ENCODE assay signal across 17 cellular contexts in the genomic region with DNA sequence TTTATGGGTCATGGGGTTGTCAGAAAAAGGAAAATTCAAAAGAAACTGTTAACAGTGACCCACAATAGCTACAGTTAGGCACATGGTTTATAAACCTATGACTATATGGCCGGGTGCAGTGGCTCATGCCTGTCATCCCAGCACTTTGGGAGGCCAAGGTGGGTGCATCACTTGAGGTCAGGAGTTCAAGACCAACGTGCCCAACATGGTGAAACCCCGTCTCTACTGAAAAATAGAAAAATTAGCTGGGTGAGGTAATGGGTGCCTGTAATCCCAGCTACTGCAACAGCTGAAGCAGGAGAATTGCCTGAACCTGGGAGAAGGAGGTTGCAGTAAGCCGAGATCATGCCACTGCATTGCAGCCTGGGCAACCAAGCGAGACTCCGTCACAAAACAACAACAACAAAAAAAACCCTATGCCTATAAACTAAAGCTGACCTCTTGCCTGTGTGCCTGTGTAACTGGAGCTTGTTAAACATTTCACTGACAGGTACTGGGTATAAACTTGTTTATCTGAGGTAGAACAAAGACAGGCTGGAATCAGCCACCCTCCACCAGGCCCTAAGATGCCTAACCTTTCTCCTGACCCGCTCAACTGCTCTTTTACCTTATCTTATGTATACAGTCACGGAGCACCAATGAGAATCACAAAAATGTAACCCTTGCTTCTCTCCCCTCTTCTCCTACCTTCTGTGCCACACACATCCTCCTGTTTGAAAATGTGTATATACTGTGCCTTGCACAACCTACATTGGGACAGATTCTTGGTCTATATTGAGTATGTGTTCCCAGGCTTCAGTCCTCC.
DNase-seq lines count a peak whose midpoint lies in the region; ATAC-seq, FAIRE-seq and TF ChIP-seq lines count a peak whose summit lies in the region.
"Had no signal": no experiment of that assay in that cellular context is flagged by ENCODE, and none has a peak within 500 bp of the region (broad histone marks: within the 10 kb centered on the region; RNA-seq: fewer than 3 reads in every experiment).

No MANE protein-coding gene starts in this region.

- H3K27me3 Mint-ChIP-seq in GM23338 (ENCODE audit: insufficient read depth, low read depth, poor library complexity), result no peaks in the 10 kb centered on the region
- no peaks in the 10 kb centered on the region for H3K27me3 Mint-ChIP-seq in stimulated activated memory B cell treated with anti-CD40 and anti-IgM and Interleukin-4, amounts not matched to agents 10 μg/mL and 1 μg/mL and 100 μg/mL, for 72 hours

- ATAC-seq in GM23338, result no peak
- peak; percentile 44; the same call in 2 of the 3 replicates for ATAC-seq in GM12878
- ATAC-seq in HepG2, result peak; percentile 79
- no peak for ATAC-seq in stimulated activated memory B cell treated with anti-CD40 and anti-IgM and Interleukin-4, amounts not matched to agents 10 μg/mL and 1 μg/mL and 100 μg/mL, for 72 hours

- no peak overlapping the region for H3K27ac Mint-ChIP-seq in GM23338
- peak overlapping the region; percentile 1 for H3K27ac Mint-ChIP-seq in stimulated activated memory B cell treated with anti-CD40 and anti-IgM and Interleukin-4, amounts not matched to agents 10 μg/mL and 1 μg/mL and 100 μg/mL, for 72 hours

- H3K27ac ChIP-seq in GM23338 (ENCODE audit: low read depth) (no peak overlapping the region), GM12878 (ENCODE audit: control insufficient read depth, insufficient read depth) (no peak overlapping the region), HepG2 (ENCODE audit: extremely low read length, insufficient read depth, low read length) (peak overlapping the region; percentile 73)
- H3K27ac ChIP-seq: GM23248, HL-60, Peyer's patch had no signal

- H3K4me3 ChIP-seq in GM23338 (no peak overlapping the region), GM12878 (no peak overlapping the region), HepG2 (replicated peaks in 1 of 3; ENCODE audit: insufficient read depth in 1 of 3, low read depth in 2 of 3, low read length in 3 of 3) (peak overlapping the region; percentile 1 to 37 (median 25); a peak in 4 of 6 replicates)
- H3K4me3 ChIP-seq: GM23248, Peyer's patch had no signal

- H3K4me1 Mint-ChIP-seq in GM23338, result no peaks in the 10 kb centered on the region
- peaks cover 6% of the 10 kb centered on the region for H3K4me1 Mint-ChIP-seq in stimulated activated memory B cell treated with anti-CD40 and anti-IgM and Interleukin-4, amounts not matched to agents 10 μg/mL and 1 μg/mL and 100 μg/mL, for 72 hours

- 90% methylated on average over 8 of the region's 8 CpGs for WGBS in GM12878 (ENCODE audit: insufficient coverage, insufficient replicate concordance, low lambda C conversion rate, missing lambda C conversion rate)
- 15% methylated on average over 8 of the region's 8 CpGs for WGBS in HepG2 (ENCODE audit: low lambda C conversion rate)

- H3K4me3 Mint-ChIP-seq in GM23338, result no peak overlapping the region
- no peak overlapping the region for H3K4me3 Mint-ChIP-seq in stimulated activated memory B cell treated with anti-CD40 and anti-IgM and Interleukin-4, amounts not matched to agents 10 μg/mL and 1 μg/mL and 100 μg/mL, for 72 hours

- H3K36me3 Mint-ChIP-seq in GM23338 (ENCODE audit: low read depth), result no peaks in the 10 kb centered on the region; the same call in 2 of the 3 replicates
- H3K36me3 Mint-ChIP-seq in stimulated activated memory B cell treated with anti-CD40 and anti-IgM and Interleukin-4, amounts not matched to agents 10 μg/mL and 1 μg/mL and 100 μg/mL, for 72 hours, result peaks cover 6% of the 10 kb centered on the region

- DNase-seq in GM23338 (ENCODE audit: low spot score), result no peak
- no peak for DNase-seq in GM12878 (ENCODE audit: low read depth, low spot score)
- DNase-seq in HepG2 (ENCODE audit: low spot score), result peak; percentile 95
- DNase-seq in RCC 7860 (ENCODE audit: low spot score), result no peak
- DNase-seq in A172 (ENCODE audit: low spot score), result no peak
- DNase-seq in NCI-H526 (lab: John Stamatoyannopoulos, UW), result no peak
- DNase-seq: GM23248, MM.1S, NCI-H1105 treated with DMSO at 0.1 percent for 48 hours, NCI-H1930, NCI-H2171, NCI-H446 treated with DMSO at 0.1 percent for 48 hours, NCI-H774, Peyer's patch, SIG-M5 had no signal

- CTCF ChIA-PET in GM12878 (lab: Yijun Ruan, JAX) (interaction anchor here (0.6 to 2.3 kb wide), 8 partner anchors 8 to 187 kb away, joined by 3 to 15 read pairs (median 4); no protein-coding TSS in a partner anchor), HepG2 (lab: Yijun Ruan, JAX; ENCODE audit: low intra/inter-chr PET ratio, low total read pairs) (no interaction called here)

- BruUV-seq in GM12878 (replicated peaks; lab: Mats Ljungman, UMichigan), result no TSS peak
- no TSS peak for BruUV-seq in HepG2 (replicated peaks; lab: Mats Ljungman, UMichigan)

- H3K9me3 Mint-ChIP-seq in GM23338, result peaks cover 5% of the 10 kb centered on the region; the same call in 2 of the 3 replicates
- H3K9me3 Mint-ChIP-seq in stimulated activated memory B cell treated with anti-CD40 and anti-IgM and Interleukin-4, amounts not matched to agents 10 μg/mL and 1 μg/mL and 100 μg/mL, for 72 hours, result peaks cover 10% of the 10 kb centered on the region

- no peak for TF ChIP-seq POLR2A in GM12878 (IDR thresholded peaks at IDR 0.05; ENCODE audit: low read depth, low read length)
- TF ChIP-seq POLR2A in HepG2 (IDR thresholded peaks at IDR 0.05; ENCODE audit: insufficient read depth in 1 of 2, low read depth in 2 of 2, low read length in 2 of 2), result no peak

- SMC1A ChIA-PET in GM12878 (lab: Charles Lee; ENCODE audit: uncharacterized antibody, unreplicated experiment), result interaction anchor here (0.7 to 2.5 kb wide), 5 partner anchors 9 to 183 kb away, joined by 3 to 11 read pairs (median 4); no protein-coding TSS in a partner anchor

- no peaks in the 10 kb centered on the region; the same call in 1 of the 2 replicates for H3K9me2 ChIP-seq in GM23338 (ENCODE audit: insufficient read depth)

- RAD21 ChIA-PET in GM12878 (lab: Charles Lee; ENCODE audit: unreplicated experiment), result interaction anchor here (0.7 to 2.4 kb wide), 4 partner anchors 9 to 187 kb away, joined by 3 to 12 read pairs (median 8); no protein-coding TSS in a partner anchor

- no peaks in the 10 kb centered on the region for H3K27me3 ChIP-seq in GM23338 (ENCODE audit: insufficient read depth)
- no peaks in the 10 kb centered on the region for H3K27me3 ChIP-seq in GM12878 (replicated peaks in 1 of 2; ENCODE audit: control insufficient read depth in 2 of 2, insufficient read depth in 2 of 2, low read length in 1 of 2)
- H3K27me3 ChIP-seq in HepG2 (ENCODE audit: control insufficient read depth in 1 of 2, insufficient read depth in 2 of 2, low read length in 2 of 2), result no peaks in the 10 kb centered on the region
- H3K27me3 ChIP-seq: Peyer's patch had no signal

- in situ Hi-C loops in GM12878 (cut with MboI), result loop anchor here (25.0 kb wide), 1 partner anchor 564 kb away; a partner anchor contains a TSS
- in situ Hi-C loops in HepG2 (cut with HindIII; ENCODE audit: extremely low pct_ligation_motif_present, low pct_unique_long_range_greater_than_20kb), result no loop called here

- no peak for TF ChIP-seq CTCF in GM23338 (conservative IDR thresholded peaks at IDR 0.05; ENCODE audit: low read depth in 2 of 2)
- no peak for TF ChIP-seq CTCF in GM12878 (IDR thresholded peaks at IDR 0.05 in 2 of 3, conservative IDR thresholded peaks at IDR 0.05 in 1 of 3; ENCODE audit: control insufficient read depth in 2 of 3, extremely low read depth in 1 of 3, insufficient read depth in 1 of 3, low read depth in 3 of 3, low read length in 3 of 3)
- TF ChIP-seq CTCF in HepG2 (CRISPR knock-in tag; IDR thresholded peaks at IDR 0.05), result no peak

- no peaks in the 10 kb centered on the region for H3F3A ChIP-seq in GM23338 (replicated peaks; ENCODE audit: low read depth)

- H4K20me1 ChIP-seq in GM23338 (replicated peaks; ENCODE audit: insufficient read depth) (no peaks in the 10 kb centered on the region), GM12878 (ENCODE audit: control insufficient read depth, insufficient read depth) (no peaks in the 10 kb centered on the region), HepG2 (ENCODE audit: insufficient read depth, low read length) (no peaks in the 10 kb centered on the region)

- H3K9me3 ChIP-seq in GM12878 (replicated peaks; ENCODE audit: control insufficient read depth, insufficient read depth, low read length) (no peaks in the 10 kb centered on the region; the same call in 2 of the 3 replicates), HepG2 (ENCODE audit: low read length) (no peaks in the 10 kb centered on the region)
- H3K9me3 ChIP-seq: Peyer's patch had no signal

- no peak overlapping the region for H3K4me2 ChIP-seq in GM23338
- H3K4me2 ChIP-seq in GM12878 (ENCODE audit: control insufficient read depth, insufficient read depth), result no peak overlapping the region
- peak overlapping the region; percentile 69 for H3K4me2 ChIP-seq in HepG2 (ENCODE audit: low read depth, low read length)

- H3K36me3 ChIP-seq in GM23338 (ENCODE audit: insufficient read depth) (no peaks in the 10 kb centered on the region), GM12878 (ENCODE audit: control insufficient read depth in 2 of 2, insufficient read depth in 2 of 2, low read length in 1 of 2) (no peaks in the 10 kb centered on the region), HepG2 (replicated peaks in 1 of 2; ENCODE audit: control insufficient read depth in 1 of 2, insufficient read depth in 2 of 2, low read length in 2 of 2) (no peaks in the 10 kb centered on the region)
- H3K36me3 ChIP-seq: Peyer's patch had no signal

- H3K4me1 ChIP-seq in GM23338 (ENCODE audit: insufficient read depth) (no peaks in the 10 kb centered on the region), GM12878 (ENCODE audit: control insufficient read depth, insufficient read depth, low read length) (no peaks in the 10 kb centered on the region), HepG2 (ENCODE audit: insufficient read depth, low read length) (peaks cover 63% of the 10 kb centered on the region)
- H3K4me1 ChIP-seq: Peyer's patch had no signal

- TF ChIP-seq EP300 in GM12878 (IDR thresholded peaks at IDR 0.05; ENCODE audit: borderline replicate concordance in 1 of 2, control insufficient read depth in 1 of 2, low read depth in 2 of 2, low read length in 2 of 2) (no peak), HepG2 (IDR thresholded peaks at IDR 0.05; ENCODE audit: low read depth in 2 of 2, low read length in 2 of 2) (peak in 1 of 2 experiments; percentile 89; a peak in 2 of 4 replicates), HepG2 (CRISPR knock-in tag; IDR thresholded peaks at IDR 0.05; ENCODE audit: borderline replicate concordance) (no peak)

- intact Hi-C loops in GM12878 (cut with micrococcal nuclease; ENCODE audit: unreplicated experiment) (no loop called here), HepG2 (cut with micrococcal nuclease; ENCODE audit: unreplicated experiment) (loop anchor here (2.0 kb wide), 2 partner anchors 34 to 64 kb away; a partner anchor contains a TSS)

- H3K9ac ChIP-seq in GM12878 (ENCODE audit: control insufficient read depth, insufficient read depth, low read length) (no peak overlapping the region), HepG2 (ENCODE audit: insufficient read depth, low read depth, low read length) (peak overlapping the region; percentile 51)
- H3K9ac ChIP-seq: GM23248 had no signal

- H2AFZ ChIP-seq in GM23338, result peak overlapping the region; percentile 52; the same call in 1 of the 2 replicates
- H2AFZ ChIP-seq in GM12878 (ENCODE audit: control insufficient read depth, low read depth, low read length), result no peak overlapping the region
- H2AFZ ChIP-seq in HepG2 (ENCODE audit: low read length), result peak overlapping the region; percentile 47
- H2AFZ ChIP-seq: GM23248 had no signal

- FAIRE-seq in GM12878 (lab: Jason Lieb, UNC) (no peak), HepG2 (lab: Jason Lieb, UNC) (peak; percentile 72), RCC 7860 (lab: Jason Lieb, UNC) (no peak)

- POLR2A ChIA-PET in GM12878 (lab: Charles Lee), result interaction anchor here (0.5 to 1.0 kb wide), 4 partner anchors 9 to 548 kb away, joined by 3 to 4 read pairs (median 4); no protein-coding TSS in a partner anchor
- POLR2A ChIA-PET in HepG2 (lab: Yijun Ruan, JAX), result interaction anchor here (0.6 to 1.9 kb wide), 2 partner anchors 57 to 63 kb away, joined by 3 to 6 read pairs; a partner anchor contains a TSS

- H3K79me2 ChIP-seq in GM23338 (replicated peaks; ENCODE audit: insufficient read depth), result no peaks in the 10 kb centered on the region
- no peaks in the 10 kb centered on the region for H3K79me2 ChIP-seq in GM12878 (ENCODE audit: control insufficient read depth, insufficient read depth, low read length)
- no peaks in the 10 kb centered on the region for H3K79me2 ChIP-seq in HepG2 (ENCODE audit: insufficient read depth, low read length)

- TF ChIP-seq RAD21 in GM12878 (IDR thresholded peaks at IDR 0.05; ENCODE audit: insufficient read depth, low read depth, low read length) (no peak), HepG2 (CRISPR knock-in tag; IDR thresholded peaks at IDR 0.05) (no peak)

Comparison
In these comparisons a context has a peak if more than half of its experiments do, and no peak if none do; other contexts are left out.
1. ATAC-seq: peak in GM12878 (single experiment) and HepG2 (single experiment); none in GM23338 (single experiment) and stimulated activated memory B cell treated with anti-CD40 and anti-IgM and Interleukin-4, amounts not matched to agents 10 μg/mL and 1 μg/mL and 100 μg/mL, for 72 hours (single experiment).
2. H3K4me3 ChIP-seq: peak in HepG2 (3 of 3); none in GM23338 (single experiment) and GM12878 (single experiment).